Comparison of ENCODE assay signal across 12 cellular contexts in the genomic region with DNA sequence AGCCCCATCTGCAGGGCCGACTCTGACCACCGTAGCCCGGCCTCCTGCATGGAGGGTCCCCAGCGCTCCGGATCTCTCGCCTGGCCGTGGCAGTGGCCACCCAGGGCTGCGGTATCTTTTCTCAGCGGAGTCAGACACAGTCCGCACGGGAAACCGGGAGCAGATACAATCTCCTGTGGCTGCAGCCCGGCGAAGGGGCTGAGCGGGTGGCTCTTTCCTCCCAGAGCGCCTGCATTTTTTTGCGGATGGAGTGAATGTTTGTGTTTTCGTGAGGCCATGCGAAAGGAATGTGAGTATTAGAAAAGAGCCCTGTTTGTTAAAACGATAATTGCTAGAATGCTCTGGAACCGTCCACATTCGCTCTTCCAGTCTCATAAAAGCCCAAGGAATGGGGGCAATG. TPM values are rescaled to one million over a fixed set of nuclear protein-coding genes. Genes with fewer than 3 reads are reported as not detected.
DNase-seq lines count a peak whose midpoint lies in the region; ATAC-seq, FAIRE-seq and TF ChIP-seq lines count a peak whose summit lies in the region.
"Had no signal": no experiment of that assay in that cellular context is flagged by ENCODE, and none has a peak within 500 bp of the region (broad histone marks: within the 10 kb centered on the region; RNA-seq: fewer than 3 reads in every experiment).

No MANE protein-coding gene starts in this region.

- TF ChIP-seq CTCF in fibroblast of the aortic adventitia (IDR thresholded peaks at IDR 0.05; ENCODE audit: insufficient read depth, low read length): no peak

- WGBS in small intestine, 3 donors: 37 to 77% (median 52%) methylated on average over 22 of the region's 22 CpGs

- no peaks in the 10 kb centered on the region for H3K4me1 ChIP-seq in small intestine (ENCODE audit: control insufficient read depth in 2 of 2, insufficient read depth in 1 of 2, low read depth in 1 of 2, low read length in 1 of 2)

- no peaks in the 10 kb centered on the region for H3K27me3 ChIP-seq in small intestine (ENCODE audit: control insufficient read depth in 2 of 2, insufficient read depth in 2 of 2, low read length in 2 of 2)

- no peak for FAIRE-seq in small intestine (lab: Jason Lieb, UNC)

- DNase-seq in ELF-1 (ENCODE audit: low read depth, low spot score): peak; percentile 69
- DNase-seq in RPMI7951 (ENCODE audit: low read depth): peak; percentile 43
- DNase-seq in fibroblast of the aortic adventitia (ENCODE audit: low read depth): peak; percentile 21
- DNase-seq in sciatic nerve (ENCODE audit: low spot score): no peak
- DNase-seq in small intestine: no peak
- no peak for DNase-seq in putamen (ENCODE audit: low spot score)
- DNase-seq: activated naive CD4-positive, alpha-beta T cell treated with anti-CD3 and anti-CD28 coated beads, Interleukin-2, amount 10 ng/mL, durations not matched to agents 7 days and 5 days; DND-41; NCI-H1694 treated with DMSO at 0.1 percent for 48 hours had no signal

- H3K9me3 ChIP-seq in small intestine (ENCODE audit: control insufficient read depth, low read depth): no peaks in the 10 kb centered on the region

- H3K27ac ChIP-seq in small intestine (ENCODE audit: low read depth in 1 of 2, low read length in 1 of 2): no peak overlapping the region

- intact Hi-C loops in sciatic nerve (cut with DNase I): no loop called here

- peak overlapping the region; percentile 51 for H3K4me3 ChIP-seq in fibroblast of the aortic adventitia (ENCODE audit: low read depth, low read length)
- H3K4me3 ChIP-seq in small intestine (ENCODE audit: low read depth in 1 of 2, low read length in 2 of 2): no peak overlapping the region
- H3K4me3 ChIP-seq: skin epidermis had no signal

- H3K36me3 ChIP-seq in small intestine (ENCODE audit: control insufficient read depth in 2 of 2, insufficient read depth in 2 of 2, low read length in 2 of 2): no peaks in the 10 kb centered on the region

- ATAC-seq in sciatic nerve: peak; percentile 25
- no peak for ATAC-seq in GM19395 (IDR thresholded peaks at IDR 0.05; ENCODE audit: unreplicated experiment)
- no peak for ATAC-seq in GM21423 (IDR thresholded peaks at IDR 0.05; ENCODE audit: unreplicated experiment)

RNA-seq across cellular contexts. Expression of gene PTCH1, which starts 53.4 kb away (rescaled TPM):
- 2.2 and 2.3 TPM in 2 replicates for total RNA-seq in RPMI7951 (2014; rRNA removed; shearing (Covaris generic))
- total RNA-seq in fibroblast of the aortic adventitia (ENCODE audit: low replicate concordance) (2.1 and 9.4 TPM in 2 replicates), sciatic nerve (136 TPM)
- 1 to 10 TPM; 2.2 to 8.9 (median 2.7) TPM for polyA plus RNA-seq in small intestine

Comparison
In these comparisons a context has a peak if more than half of its experiments do, and no peak if none do; other contexts are left out.
1. DNase-seq: peak in ELF-1 (single experiment), RPMI7951 (single experiment) and fibroblast of the aortic adventitia (single experiment); none in sciatic nerve (single experiment), small intestine (single experiment) and putamen (single experiment).
2. RNA of gene PTCH1, which starts 53.4 kb away (total RNA-seq): 136 TPM in sciatic nerve (single experiment); 2.1 to 9.4 TPM in fibroblast of the aortic adventitia and 2.2 to 2.3 TPM in RPMI7951; every median in the first group is over 10 times any median in the second.